In the genomic region with DNA sequence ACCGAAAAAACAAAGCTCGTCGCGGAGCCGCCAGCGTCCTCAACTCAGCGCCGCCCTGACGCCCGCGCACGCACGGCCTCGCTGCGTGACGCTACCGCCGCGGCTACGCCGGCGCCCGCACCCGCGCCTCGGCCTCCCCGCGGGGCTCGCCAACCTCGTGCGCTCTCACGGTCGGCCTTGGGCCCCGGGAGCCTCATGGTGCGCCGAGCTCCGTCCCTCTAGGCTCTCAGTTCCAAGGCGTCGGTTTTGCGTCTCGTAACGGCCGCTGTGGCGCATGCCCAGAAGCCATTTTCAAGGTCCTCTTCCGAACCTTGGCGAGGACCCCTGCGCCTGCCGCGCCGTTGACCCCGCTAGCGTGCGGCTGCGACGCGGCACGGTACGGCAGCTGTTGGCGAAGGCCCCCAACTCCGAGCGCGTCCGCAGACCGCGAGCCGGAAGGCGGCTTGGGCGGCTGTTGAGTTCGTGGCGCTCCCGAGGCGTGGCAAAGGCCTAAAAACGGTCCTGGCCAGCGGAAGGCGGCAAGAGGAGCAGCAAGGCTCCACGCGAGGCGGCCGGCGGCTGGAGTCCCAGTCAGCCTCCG, we compare ENCODE assay signal across 1 cellular context.
TF ChIP-seq lines count a peak whose summit lies in the region.

A gene (minus strand): TSS at position 64 of the 580 bp plus-strand sequence. CDS start 1,209 bp downstream, outside the sequence.

TF ChIP-seq in WTC11, 78 proteins besides CTCF, POLR2A, EP300 and RAD21 (continued from another document and continues in another):
- TF ChIP-seq, protein P1, sequence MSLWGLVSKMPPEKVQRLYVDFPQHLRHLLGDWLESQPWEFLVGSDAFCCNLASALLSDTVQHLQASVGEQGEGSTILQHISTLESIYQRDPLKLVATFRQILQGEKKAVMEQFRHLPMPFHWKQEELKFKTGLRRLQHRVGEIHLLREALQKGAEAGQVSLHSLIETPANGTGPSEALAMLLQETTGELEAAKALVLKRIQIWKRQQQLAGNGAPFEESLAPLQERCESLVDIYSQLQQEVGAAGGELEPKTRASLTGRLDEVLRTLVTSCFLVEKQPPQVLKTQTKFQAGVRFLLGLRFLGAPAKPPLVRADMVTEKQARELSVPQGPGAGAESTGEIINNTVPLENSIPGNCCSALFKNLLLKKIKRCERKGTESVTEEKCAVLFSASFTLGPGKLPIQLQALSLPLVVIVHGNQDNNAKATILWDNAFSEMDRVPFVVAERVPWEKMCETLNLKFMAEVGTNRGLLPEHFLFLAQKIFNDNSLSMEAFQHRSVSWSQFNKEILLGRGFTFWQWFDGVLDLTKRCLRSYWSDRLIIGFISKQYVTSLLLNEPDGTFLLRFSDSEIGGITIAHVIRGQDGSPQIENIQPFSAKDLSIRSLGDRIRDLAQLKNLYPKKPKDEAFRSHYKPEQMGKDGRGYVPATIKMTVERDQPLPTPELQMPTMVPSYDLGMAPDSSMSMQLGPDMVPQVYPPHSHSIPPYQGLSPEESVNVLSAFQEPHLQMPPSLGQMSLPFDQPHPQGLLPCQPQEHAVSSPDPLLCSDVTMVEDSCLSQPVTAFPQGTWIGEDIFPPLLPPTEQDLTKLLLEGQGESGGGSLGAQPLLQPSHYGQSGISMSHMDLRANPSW (CRISPR knock-in tag; conservative IDR thresholded peaks at IDR 0.05; ENCODE audit: low read depth), result peak; percentile 92
- TF ChIP-seq, protein P2, sequence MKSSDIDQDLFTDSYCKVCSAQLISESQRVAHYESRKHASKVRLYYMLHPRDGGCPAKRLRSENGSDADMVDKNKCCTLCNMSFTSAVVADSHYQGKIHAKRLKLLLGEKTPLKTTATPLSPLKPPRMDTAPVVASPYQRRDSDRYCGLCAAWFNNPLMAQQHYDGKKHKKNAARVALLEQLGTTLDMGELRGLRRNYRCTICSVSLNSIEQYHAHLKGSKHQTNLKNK (CRISPR knock-in tag; IDR thresholded peaks at IDR 0.05), result no peak
- TF ChIP-seq, protein P3, sequence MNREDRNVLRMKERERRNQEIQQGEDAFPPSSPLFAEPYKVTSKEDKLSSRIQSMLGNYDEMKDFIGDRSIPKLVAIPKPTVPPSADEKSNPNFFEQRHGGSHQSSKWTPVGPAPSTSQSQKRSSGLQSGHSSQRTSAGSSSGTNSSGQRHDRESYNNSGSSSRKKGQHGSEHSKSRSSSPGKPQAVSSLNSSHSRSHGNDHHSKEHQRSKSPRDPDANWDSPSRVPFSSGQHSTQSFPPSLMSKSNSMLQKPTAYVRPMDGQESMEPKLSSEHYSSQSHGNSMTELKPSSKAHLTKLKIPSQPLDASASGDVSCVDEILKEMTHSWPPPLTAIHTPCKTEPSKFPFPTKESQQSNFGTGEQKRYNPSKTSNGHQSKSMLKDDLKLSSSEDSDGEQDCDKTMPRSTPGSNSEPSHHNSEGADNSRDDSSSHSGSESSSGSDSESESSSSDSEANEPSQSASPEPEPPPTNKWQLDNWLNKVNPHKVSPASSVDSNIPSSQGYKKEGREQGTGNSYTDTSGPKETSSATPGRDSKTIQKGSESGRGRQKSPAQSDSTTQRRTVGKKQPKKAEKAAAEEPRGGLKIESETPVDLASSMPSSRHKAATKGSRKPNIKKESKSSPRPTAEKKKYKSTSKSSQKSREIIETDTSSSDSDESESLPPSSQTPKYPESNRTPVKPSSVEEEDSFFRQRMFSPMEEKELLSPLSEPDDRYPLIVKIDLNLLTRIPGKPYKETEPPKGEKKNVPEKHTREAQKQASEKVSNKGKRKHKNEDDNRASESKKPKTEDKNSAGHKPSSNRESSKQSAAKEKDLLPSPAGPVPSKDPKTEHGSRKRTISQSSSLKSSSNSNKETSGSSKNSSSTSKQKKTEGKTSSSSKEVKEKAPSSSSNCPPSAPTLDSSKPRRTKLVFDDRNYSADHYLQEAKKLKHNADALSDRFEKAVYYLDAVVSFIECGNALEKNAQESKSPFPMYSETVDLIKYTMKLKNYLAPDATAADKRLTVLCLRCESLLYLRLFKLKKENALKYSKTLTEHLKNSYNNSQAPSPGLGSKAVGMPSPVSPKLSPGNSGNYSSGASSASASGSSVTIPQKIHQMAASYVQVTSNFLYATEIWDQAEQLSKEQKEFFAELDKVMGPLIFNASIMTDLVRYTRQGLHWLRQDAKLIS (CRISPR knock-in tag; IDR thresholded peaks at IDR 0.05; ENCODE audit: borderline replicate concordance), result peak; percentile 59; the same call in 1 of the 2 replicates
- peak; percentile 92 for TF ChIP-seq NFE2L1 (CRISPR knock-in tag; IDR thresholded peaks at IDR 0.05)
- no peak for TF ChIP-seq ZNF671 (CRISPR knock-in tag; IDR thresholded peaks at IDR 0.05)
- TF ChIP-seq, protein P4, sequence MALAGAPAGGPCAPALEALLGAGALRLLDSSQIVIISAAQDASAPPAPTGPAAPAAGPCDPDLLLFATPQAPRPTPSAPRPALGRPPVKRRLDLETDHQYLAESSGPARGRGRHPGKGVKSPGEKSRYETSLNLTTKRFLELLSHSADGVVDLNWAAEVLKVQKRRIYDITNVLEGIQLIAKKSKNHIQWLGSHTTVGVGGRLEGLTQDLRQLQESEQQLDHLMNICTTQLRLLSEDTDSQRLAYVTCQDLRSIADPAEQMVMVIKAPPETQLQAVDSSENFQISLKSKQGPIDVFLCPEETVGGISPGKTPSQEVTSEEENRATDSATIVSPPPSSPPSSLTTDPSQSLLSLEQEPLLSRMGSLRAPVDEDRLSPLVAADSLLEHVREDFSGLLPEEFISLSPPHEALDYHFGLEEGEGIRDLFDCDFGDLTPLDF (CRISPR knock-in tag; IDR thresholded peaks at IDR 0.05), result peak; percentile 97
- TF ChIP-seq, protein P5, sequence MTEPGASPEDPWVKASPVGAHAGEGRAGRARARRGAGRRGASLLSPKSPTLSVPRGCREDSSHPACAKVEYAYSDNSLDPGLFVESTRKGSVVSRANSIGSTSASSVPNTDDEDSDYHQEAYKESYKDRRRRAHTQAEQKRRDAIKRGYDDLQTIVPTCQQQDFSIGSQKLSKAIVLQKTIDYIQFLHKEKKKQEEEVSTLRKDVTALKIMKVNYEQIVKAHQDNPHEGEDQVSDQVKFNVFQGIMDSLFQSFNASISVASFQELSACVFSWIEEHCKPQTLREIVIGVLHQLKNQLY (CRISPR knock-in tag; IDR thresholded peaks at IDR 0.05), result peak; percentile 86; the same call in 1 of the 2 replicates
- TF ChIP-seq SOX15 (CRISPR knock-in tag; IDR thresholded peaks at IDR 0.05), result no peak
- TF ChIP-seq ELF4 (CRISPR knock-in tag; IDR thresholded peaks at IDR 0.05; ENCODE audit: low read depth), result peak; percentile 93
- no peak for TF ChIP-seq RORB (CRISPR knock-in tag; IDR thresholded peaks at IDR 0.05)
- TF ChIP-seq, protein P6, sequence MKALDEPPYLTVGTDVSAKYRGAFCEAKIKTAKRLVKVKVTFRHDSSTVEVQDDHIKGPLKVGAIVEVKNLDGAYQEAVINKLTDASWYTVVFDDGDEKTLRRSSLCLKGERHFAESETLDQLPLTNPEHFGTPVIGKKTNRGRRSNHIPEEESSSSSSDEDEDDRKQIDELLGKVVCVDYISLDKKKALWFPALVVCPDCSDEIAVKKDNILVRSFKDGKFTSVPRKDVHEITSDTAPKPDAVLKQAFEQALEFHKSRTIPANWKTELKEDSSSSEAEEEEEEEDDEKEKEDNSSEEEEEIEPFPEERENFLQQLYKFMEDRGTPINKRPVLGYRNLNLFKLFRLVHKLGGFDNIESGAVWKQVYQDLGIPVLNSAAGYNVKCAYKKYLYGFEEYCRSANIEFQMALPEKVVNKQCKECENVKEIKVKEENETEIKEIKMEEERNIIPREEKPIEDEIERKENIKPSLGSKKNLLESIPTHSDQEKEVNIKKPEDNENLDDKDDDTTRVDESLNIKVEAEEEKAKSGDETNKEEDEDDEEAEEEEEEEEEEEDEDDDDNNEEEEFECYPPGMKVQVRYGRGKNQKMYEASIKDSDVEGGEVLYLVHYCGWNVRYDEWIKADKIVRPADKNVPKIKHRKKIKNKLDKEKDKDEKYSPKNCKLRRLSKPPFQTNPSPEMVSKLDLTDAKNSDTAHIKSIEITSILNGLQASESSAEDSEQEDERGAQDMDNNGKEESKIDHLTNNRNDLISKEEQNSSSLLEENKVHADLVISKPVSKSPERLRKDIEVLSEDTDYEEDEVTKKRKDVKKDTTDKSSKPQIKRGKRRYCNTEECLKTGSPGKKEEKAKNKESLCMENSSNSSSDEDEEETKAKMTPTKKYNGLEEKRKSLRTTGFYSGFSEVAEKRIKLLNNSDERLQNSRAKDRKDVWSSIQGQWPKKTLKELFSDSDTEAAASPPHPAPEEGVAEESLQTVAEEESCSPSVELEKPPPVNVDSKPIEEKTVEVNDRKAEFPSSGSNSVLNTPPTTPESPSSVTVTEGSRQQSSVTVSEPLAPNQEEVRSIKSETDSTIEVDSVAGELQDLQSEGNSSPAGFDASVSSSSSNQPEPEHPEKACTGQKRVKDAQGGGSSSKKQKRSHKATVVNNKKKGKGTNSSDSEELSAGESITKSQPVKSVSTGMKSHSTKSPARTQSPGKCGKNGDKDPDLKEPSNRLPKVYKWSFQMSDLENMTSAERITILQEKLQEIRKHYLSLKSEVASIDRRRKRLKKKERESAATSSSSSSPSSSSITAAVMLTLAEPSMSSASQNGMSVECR (CRISPR knock-in tag; IDR thresholded peaks at IDR 0.05; ENCODE audit: borderline replicate concordance), result peak; percentile 98
- TF ChIP-seq SP1 (CRISPR knock-in tag; conservative IDR thresholded peaks at IDR 0.05), result peak; percentile 78
- peak; percentile 95 for TF ChIP-seq JUN (CRISPR knock-in tag; IDR thresholded peaks at IDR 0.05)
- TF ChIP-seq, protein P7, sequence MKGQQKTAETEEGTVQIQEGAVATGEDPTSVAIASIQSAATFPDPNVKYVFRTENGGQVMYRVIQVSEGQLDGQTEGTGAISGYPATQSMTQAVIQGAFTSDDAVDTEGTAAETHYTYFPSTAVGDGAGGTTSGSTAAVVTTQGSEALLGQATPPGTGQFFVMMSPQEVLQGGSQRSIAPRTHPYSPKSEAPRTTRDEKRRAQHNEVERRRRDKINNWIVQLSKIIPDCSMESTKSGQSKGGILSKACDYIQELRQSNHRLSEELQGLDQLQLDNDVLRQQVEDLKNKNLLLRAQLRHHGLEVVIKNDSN (CRISPR knock-in tag; IDR thresholded peaks at IDR 0.05), result peak; percentile 78; the same call in 1 of the 2 replicates
- peak; percentile 95 for TF ChIP-seq TCF7 (CRISPR knock-in tag; IDR thresholded peaks at IDR 0.05; ENCODE audit: low read depth)
- TF ChIP-seq, protein P8, sequence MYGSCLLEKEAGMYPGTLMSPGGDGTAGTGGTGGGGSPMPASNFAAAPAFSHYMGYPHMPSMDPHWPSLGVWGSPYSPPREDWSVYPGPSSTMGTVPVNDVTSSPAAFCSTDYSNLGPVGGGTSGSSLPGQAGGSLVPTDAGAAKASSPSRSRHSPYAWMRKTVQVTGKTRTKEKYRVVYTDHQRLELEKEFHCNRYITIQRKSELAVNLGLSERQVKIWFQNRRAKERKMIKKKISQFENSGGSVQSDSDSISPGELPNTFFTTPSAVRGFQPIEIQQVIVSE (CRISPR knock-in tag; IDR thresholded peaks at IDR 0.05; ENCODE audit: borderline replicate concordance), result no peak
- TF ChIP-seq PRRX2 (CRISPR knock-in tag; IDR thresholded peaks at IDR 0.05), result no peak
- TF ChIP-seq, protein P9, sequence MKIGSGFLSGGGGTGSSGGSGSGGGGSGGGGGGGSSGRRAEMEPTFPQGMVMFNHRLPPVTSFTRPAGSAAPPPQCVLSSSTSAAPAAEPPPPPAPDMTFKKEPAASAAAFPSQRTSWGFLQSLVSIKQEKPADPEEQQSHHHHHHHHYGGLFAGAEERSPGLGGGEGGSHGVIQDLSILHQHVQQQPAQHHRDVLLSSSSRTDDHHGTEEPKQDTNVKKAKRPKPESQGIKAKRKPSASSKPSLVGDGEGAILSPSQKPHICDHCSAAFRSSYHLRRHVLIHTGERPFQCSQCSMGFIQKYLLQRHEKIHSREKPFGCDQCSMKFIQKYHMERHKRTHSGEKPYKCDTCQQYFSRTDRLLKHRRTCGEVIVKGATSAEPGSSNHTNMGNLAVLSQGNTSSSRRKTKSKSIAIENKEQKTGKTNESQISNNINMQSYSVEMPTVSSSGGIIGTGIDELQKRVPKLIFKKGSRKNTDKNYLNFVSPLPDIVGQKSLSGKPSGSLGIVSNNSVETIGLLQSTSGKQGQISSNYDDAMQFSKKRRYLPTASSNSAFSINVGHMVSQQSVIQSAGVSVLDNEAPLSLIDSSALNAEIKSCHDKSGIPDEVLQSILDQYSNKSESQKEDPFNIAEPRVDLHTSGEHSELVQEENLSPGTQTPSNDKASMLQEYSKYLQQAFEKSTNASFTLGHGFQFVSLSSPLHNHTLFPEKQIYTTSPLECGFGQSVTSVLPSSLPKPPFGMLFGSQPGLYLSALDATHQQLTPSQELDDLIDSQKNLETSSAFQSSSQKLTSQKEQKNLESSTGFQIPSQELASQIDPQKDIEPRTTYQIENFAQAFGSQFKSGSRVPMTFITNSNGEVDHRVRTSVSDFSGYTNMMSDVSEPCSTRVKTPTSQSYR (CRISPR knock-in tag; IDR thresholded peaks at IDR 0.05), result peak; percentile 94
- peak; percentile 96 for TF ChIP-seq ZBTB21 (CRISPR knock-in tag; IDR thresholded peaks at IDR 0.05; ENCODE audit: borderline replicate concordance)
- peak; percentile 96; the same call in 1 of the 2 replicates for TF ChIP-seq TEAD1 (CRISPR knock-in tag; IDR thresholded peaks at IDR 0.05)
- no peak for TF ChIP-seq GABPB1 (CRISPR knock-in tag; IDR thresholded peaks at IDR 0.05)
- peak; percentile 85 for TF ChIP-seq NR2C2 (CRISPR knock-in tag; IDR thresholded peaks at IDR 0.05)
- TF ChIP-seq, protein P10, sequence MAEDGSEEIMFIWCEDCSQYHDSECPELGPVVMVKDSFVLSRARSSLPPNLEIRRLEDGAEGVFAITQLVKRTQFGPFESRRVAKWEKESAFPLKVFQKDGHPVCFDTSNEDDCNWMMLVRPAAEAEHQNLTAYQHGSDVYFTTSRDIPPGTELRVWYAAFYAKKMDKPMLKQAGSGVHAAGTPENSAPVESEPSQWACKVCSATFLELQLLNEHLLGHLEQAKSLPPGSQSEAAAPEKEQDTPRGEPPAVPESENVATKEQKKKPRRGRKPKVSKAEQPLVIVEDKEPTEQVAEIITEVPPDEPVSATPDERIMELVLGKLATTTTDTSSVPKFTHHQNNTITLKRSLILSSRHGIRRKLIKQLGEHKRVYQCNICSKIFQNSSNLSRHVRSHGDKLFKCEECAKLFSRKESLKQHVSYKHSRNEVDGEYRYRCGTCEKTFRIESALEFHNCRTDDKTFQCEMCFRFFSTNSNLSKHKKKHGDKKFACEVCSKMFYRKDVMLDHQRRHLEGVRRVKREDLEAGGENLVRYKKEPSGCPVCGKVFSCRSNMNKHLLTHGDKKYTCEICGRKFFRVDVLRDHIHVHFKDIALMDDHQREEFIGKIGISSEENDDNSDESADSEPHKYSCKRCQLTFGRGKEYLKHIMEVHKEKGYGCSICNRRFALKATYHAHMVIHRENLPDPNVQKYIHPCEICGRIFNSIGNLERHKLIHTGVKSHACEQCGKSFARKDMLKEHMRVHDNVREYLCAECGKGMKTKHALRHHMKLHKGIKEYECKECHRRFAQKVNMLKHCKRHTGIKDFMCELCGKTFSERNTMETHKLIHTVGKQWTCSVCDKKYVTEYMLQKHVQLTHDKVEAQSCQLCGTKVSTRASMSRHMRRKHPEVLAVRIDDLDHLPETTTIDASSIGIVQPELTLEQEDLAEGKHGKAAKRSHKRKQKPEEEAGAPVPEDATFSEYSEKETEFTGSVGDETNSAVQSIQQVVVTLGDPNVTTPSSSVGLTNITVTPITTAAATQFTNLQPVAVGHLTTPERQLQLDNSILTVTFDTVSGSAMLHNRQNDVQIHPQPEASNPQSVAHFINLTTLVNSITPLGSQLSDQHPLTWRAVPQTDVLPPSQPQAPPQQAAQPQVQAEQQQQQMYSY (CRISPR knock-in tag; IDR thresholded peaks at IDR 0.05), result peak; percentile 64
- TF ChIP-seq FOXJ3 (CRISPR knock-in tag; IDR thresholded peaks at IDR 0.05; ENCODE audit: borderline replicate concordance), result 0 out of 2 replicates have a peak, but pooled peaks have one; percentile 64
